Comparison of ENCODE assay signal across 14 cellular contexts in the genomic region with DNA sequence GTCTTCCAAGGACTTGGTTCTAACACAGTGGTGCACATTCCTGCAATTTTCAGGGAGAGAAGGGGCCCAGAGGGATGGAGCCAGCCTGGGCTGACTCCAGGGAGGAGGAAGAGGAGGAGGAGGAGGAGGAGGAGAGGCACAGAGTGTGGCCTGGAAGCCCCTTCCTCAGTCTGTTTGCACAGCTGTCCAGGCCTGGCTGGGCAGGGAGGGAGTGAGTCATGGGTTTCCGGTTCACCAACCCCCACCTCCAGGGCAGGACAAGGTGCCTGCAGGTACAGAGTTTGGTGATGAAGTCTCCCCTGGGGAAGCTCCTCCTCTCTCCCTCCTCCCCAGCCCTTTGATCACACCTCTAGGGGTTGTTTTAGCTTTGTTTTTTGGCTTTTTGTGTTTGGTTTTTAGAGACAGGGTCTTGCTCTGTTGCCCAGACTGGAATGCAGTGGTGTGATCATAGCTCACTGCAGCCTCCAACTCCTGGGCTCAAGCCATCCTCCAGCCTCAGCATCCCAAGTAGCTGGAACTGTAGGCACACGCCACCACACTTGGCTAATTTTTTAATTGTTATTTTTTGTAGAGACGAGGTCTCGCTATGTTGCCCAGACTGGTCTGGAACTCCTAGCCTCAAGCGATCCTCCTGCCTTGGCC.
DNase-seq lines count a peak whose midpoint lies in the region; ATAC-seq and TF ChIP-seq lines count a peak whose summit lies in the region.
"Had no signal": no experiment of that assay in that cellular context is flagged by ENCODE, and none has a peak within 500 bp of the region (broad histone marks: within the 10 kb centered on the region; RNA-seq: fewer than 3 reads in every experiment).

No MANE protein-coding gene starts in this region.

- peaks cover 0 to 3% of the 10 kb centered on the region in 2 donors for H3K4me1 ChIP-seq in lung (ENCODE audit: control insufficient read depth in 2 of 2, insufficient read depth in 2 of 2, low read length in 2 of 2)

- no peaks in the 10 kb centered on the region for H3K36me3 ChIP-seq in lung (ENCODE audit: control insufficient read depth in 2 of 2, insufficient read depth in 2 of 2, low read length in 2 of 2)

- no peak for TF ChIP-seq CTCF in lung (IDR thresholded peaks at IDR 0.05; ENCODE audit: control extremely low read depth, extremely low read depth)

- CTCF ChIA-PET in HEK293T (lab: Yijun Ruan, JAX): interaction anchor here (0.7 kb wide), 2 partner anchors 15 to 166 kb away, joined by 3 to 5 read pairs; no protein-coding TSS in a partner anchor

- intact Hi-C loops in left cardiac atrium (cut with DNase I): loop anchor here (5.0 to 10.0 kb wide), 3 partner anchors 72 to 495 kb away; partner anchors contain the start of gene CUX1 (in 1 of the 2)

- 79 to 87% methylated on average over 5 of the region's 5 CpGs for WGBS in lung, 2 donors

- H3K27me3 ChIP-seq in lung (ENCODE audit: control insufficient read depth, insufficient read depth): no peaks in the 10 kb centered on the region

- POLR2A ChIA-PET in HEK293T (lab: Yijun Ruan, JAX): interaction anchor here (1.5 kb wide), 1 partner anchor 11 kb away, joined by 5 read pairs; no protein-coding TSS in a partner anchor

- no peak overlapping the region for H3K27ac ChIP-seq in lung (ENCODE audit: low read depth in 1 of 2, low read length in 1 of 2)

- DNase-seq in DMS153 (lab: John Stamatoyannopoulos, UW) (peak; percentile 58), HT1080 (ENCODE audit: low read depth) (peak; percentile 53), SHP77 treated with DMSO at 0.1 percent for 48 hours (lab: John Stamatoyannopoulos, UW) (peak; percentile 28), lung (ENCODE audit: low spot score) (no peak), foreskin melanocyte (no peak), left cardiac atrium (no peak), HEK293T (ENCODE audit: extremely low spot score) (no peak), Ammon's horn (ENCODE audit: low spot score) (no peak)
- DNase-seq: activated CD4-positive, CD25-positive, alpha-beta regulatory T cell treated with anti-CD3 and anti-CD28 coated beads, Interleukin-2, amount 50 U/mL, for 72 hours; activated T-cell treated with anti-CD3 and anti-CD28 coated beads, Interleukin-2, amount 50 U/mL, for 48 hours; effector CD4-positive, alpha-beta T cell; NCI-H1105; NK-92 treated with Interleukin-12 subunit alpha and Interleukin-12 subunit beta, amount 100 ng/mL, for 24 hours had no signal

- H3K4me3 ChIP-seq in lung: no peak overlapping the region

- ATAC-seq in lung (ENCODE audit: insufficient read depth, low FRiP score): peak; percentile 5
- ATAC-seq in left cardiac atrium: no peak
- ATAC-seq: natural killer cell treated with Interleukin-12 subunit alpha and Interleukin-12 subunit beta and Interleukin-15 and Interleukin-18, amount 100 ng/mL, for 72 hours had no signal

- H3K9me3 ChIP-seq in lung (ENCODE audit: control insufficient read depth in 2 of 2, insufficient read depth in 1 of 2, low read length in 1 of 2): no peaks in the 10 kb centered on the region

TF ChIP-seq in HEK293T, 16 proteins besides CTCF, POLR2A, EP300 and RAD21:
- TF ChIP-seq CTBP1 (IDR thresholded peaks at IDR 0.05; ENCODE audit: borderline replicate concordance) (no peak), ELF4 (IDR thresholded peaks at IDR 0.05) (no peak), HDGF (IDR thresholded peaks at IDR 0.05; ENCODE audit: borderline replicate concordance) (no peak), ARNT (IDR thresholded peaks at IDR 0.05) (no peak), ZNF384 (IDR thresholded peaks at IDR 0.05) (no peak), FOXA1 (IDR thresholded peaks at IDR 0.05) (no peak)

Comparison
In these comparisons a context has a peak if more than half of its experiments do, and no peak if none do; other contexts are left out.
1. DNase-seq: peak in DMS153 (single experiment), HT1080 (single experiment) and SHP77 treated with DMSO at 0.1 percent for 48 hours (single experiment); none in lung (single experiment), foreskin melanocyte (single experiment), left cardiac atrium (single experiment), HEK293T (single experiment) and Ammon's horn (single experiment).